In genomic region chr9:40991741-40992471, GRCh38 we compare ENCODE assay signal across 8 cellular contexts.
DNase-seq lines count a peak whose midpoint lies in the region; ATAC-seq and TF ChIP-seq lines count a peak whose summit lies in the region.
"Not testable (repeated sequence)": the region's sequence is repeated elsewhere in the genome, so short reads cannot be mapped to it uniquely, and the experiment has no call there.

No MANE protein-coding gene starts in this region.

- intact Hi-C loops in OCI-LY7 (cut with micrococcal nuclease; ENCODE audit: unreplicated experiment) = loop anchor here (10.0 kb wide), 1 partner anchor 93 kb away; no protein-coding TSS in a partner anchor

- peaks cover 19% of the 10 kb centered on the region for H3K4me1 ChIP-seq in OCI-LY7 (ENCODE audit: insufficient read depth, low read length, poor library complexity, severe bottlenecking)
- not testable (repeated sequence) for H3K4me1 ChIP-seq in esophagus (ENCODE audit: control insufficient read depth in 2 of 2, insufficient read depth in 2 of 2, low read length in 1 of 2)

- H3K27ac Mint-ChIP-seq in activated T-cell treated with anti-CD3 and anti-CD28 coated beads, Interleukin-2, amount 50 U/mL, for 72 hours; memory B cell: not testable (repeated sequence)

- not testable (repeated sequence) for H3K27me3 Mint-ChIP-seq in activated T-cell treated with anti-CD3 and anti-CD28 coated beads, Interleukin-2, amount 50 U/mL, for 72 hours (ENCODE audit: low read depth); memory B cell

- H3K36me3 Mint-ChIP-seq in activated T-cell treated with anti-CD3 and anti-CD28 coated beads, Interleukin-2, amount 50 U/mL, for 72 hours (ENCODE audit: insufficient read depth in 2 of 2) = peaks cover 6 to 15% of the 10 kb centered on the region in 2 donors
- peaks cover 17% of the 10 kb centered on the region for H3K36me3 Mint-ChIP-seq in memory B cell

- WGBS in esophagus, 2 donors = 13 to 15% methylated on average over 54 of the region's 54 CpGs

- POLR2A ChIA-PET in AG04450 (lab: Yijun Ruan, JAX) = interaction anchor here (0.7 to 1.7 kb wide), 2 partner anchors 73 to 83 kb away, joined by 3 to 5 read pairs; no protein-coding TSS in a partner anchor
- POLR2A ChIA-PET in OCI-LY7 (lab: Charles Lee) = interaction anchor here (1.3 kb wide), 1 partner anchor 234 kb away, joined by 5 read pairs; no protein-coding TSS in a partner anchor

- not testable (repeated sequence) for H4K20me1 ChIP-seq in OCI-LY7 (ENCODE audit: insufficient read depth, low read length)

- peaks cover 22% of the 10 kb centered on the region for H3K4me1 Mint-ChIP-seq in activated T-cell treated with anti-CD3 and anti-CD28 coated beads, Interleukin-2, amount 50 U/mL, for 72 hours (ENCODE audit: low read depth)
- peaks cover 17% of the 10 kb centered on the region for H3K4me1 Mint-ChIP-seq in memory B cell

- peak overlapping the region; percentile 84 for H2AFZ ChIP-seq in OCI-LY7 (ENCODE audit: low read length)

- H3K4me2 ChIP-seq in OCI-LY7 (ENCODE audit: low read length) = peak overlapping the region; percentile 75

- peak overlapping the region; percentile 96 for H3K4me3 ChIP-seq in AG04450 (ENCODE audit: low read depth, low read length)
- H3K4me3 ChIP-seq in OCI-LY7 (ENCODE audit: low read depth, low read length, poor library complexity, severe bottlenecking) = peak overlapping the region; percentile 78
- peak overlapping the region; percentile 56 to 66 for H3K4me3 ChIP-seq in esophagus (ENCODE audit: low read depth in 1 of 2, low read length in 2 of 2)

- not testable (repeated sequence) for H3K36me3 ChIP-seq in OCI-LY7 (ENCODE audit: insufficient read depth, low read length); esophagus (ENCODE audit: control insufficient read depth in 2 of 2, insufficient read depth in 2 of 2, low read length in 1 of 2)

- H3K79me2 ChIP-seq in OCI-LY7 (ENCODE audit: insufficient read depth, low read depth, low read length) = peaks cover 26% of the 10 kb centered on the region; the same call in 1 of the 2 replicates

- not testable (repeated sequence) for H3K4me3 Mint-ChIP-seq in activated T-cell treated with anti-CD3 and anti-CD28 coated beads, Interleukin-2, amount 50 U/mL, for 72 hours; memory B cell

- not testable (repeated sequence) for BruUV-seq in OCI-LY7 (replicated peaks; lab: Mats Ljungman, UMichigan)

- peak; percentile 97 for DNase-seq in AG04450 (ENCODE audit: low read depth, low spot score)
- DNase-seq in OCI-LY7 (ENCODE audit: low spot score) = peak; percentile 98
- peak; percentile 95 to 99 for DNase-seq in activated T-cell treated with anti-CD3 and anti-CD28 coated beads, Interleukin-2, amount 50 U/mL, for 72 hours
- peak; percentile 100 for DNase-seq in memory B cell (ENCODE audit: low spot score in 2 of 2)
- peak; percentile 98 for DNase-seq in stimulated activated CD4-positive, alpha-beta T cell treated with anti-CD3 and anti-CD28 coated beads, Interleukin-1b, Interleukin-23, amount 100 ng/mL, for 48 hours

- H3K9me3 ChIP-seq in AG04450 (ENCODE audit: control insufficient read depth, insufficient read depth, low read length); OCI-LY7 (ENCODE audit: low read length); esophagus (ENCODE audit: control insufficient read depth in 2 of 2, insufficient read depth in 1 of 2, low read depth in 1 of 2, low read length in 1 of 2): not testable (repeated sequence)

- H3K9me2 ChIP-seq in OCI-LY7 (ENCODE audit: insufficient read depth, low read length) = not testable (repeated sequence)

- CTCF ChIA-PET in AG04450 (lab: Charles Lee) = interaction anchor here (0.6 to 2.4 kb wide), 6 partner anchors 9 to 96 kb away, joined by 3 to 13 read pairs (median 4); no protein-coding TSS in a partner anchor
- CTCF ChIA-PET in OCI-LY7 (lab: Charles Lee; ENCODE audit: unreplicated experiment) = not testable (repeated sequence)

- peak; percentile 100 for ATAC-seq in GM18873 (IDR thresholded peaks at IDR 0.05; ENCODE audit: low FRiP score, unreplicated experiment)
- peak; percentile 100 for ATAC-seq in HG02943 (IDR thresholded peaks at IDR 0.05; ENCODE audit: low read depth, unreplicated experiment)
- peak; percentile 99 for ATAC-seq in activated T-cell treated with anti-CD3 and anti-CD28 coated beads, Interleukin-2, amount 50 U/mL, for 72 hours (replicated peaks in 1 of 2)
- peak; percentile 95 for ATAC-seq in memory B cell (ENCODE audit: low read depth)

- H3K27ac ChIP-seq in AG04450 (ENCODE audit: low read depth, low read length) = peak overlapping the region; percentile 93
- peak overlapping the region; percentile 88 for H3K27ac ChIP-seq in OCI-LY7 (ENCODE audit: low read depth, low read length, poor library complexity, severe bottlenecking)
- H3K27ac ChIP-seq in esophagus (ENCODE audit: low read depth in 2 of 2, low read length in 1 of 2) = peak overlapping the region; percentile 93 to 99

- not testable (repeated sequence) for H3K9me3 Mint-ChIP-seq in activated T-cell treated with anti-CD3 and anti-CD28 coated beads, Interleukin-2, amount 50 U/mL, for 72 hours; memory B cell

- peak; percentile 94 for TF ChIP-seq CTCF in AG04450 (IDR thresholded peaks at IDR 0.05; ENCODE audit: low read depth, low read length)
- peak; percentile 88 for TF ChIP-seq CTCF in OCI-LY7 (conservative IDR thresholded peaks at IDR 0.05; ENCODE audit: low read length)

- not testable (repeated sequence) for H3K27me3 ChIP-seq in AG04450 (ENCODE audit: control insufficient read depth, insufficient read depth, low read length); esophagus (ENCODE audit: control insufficient read depth in 1 of 2, insufficient read depth in 2 of 2, low read length in 2 of 2)

Comparison
In these comparisons a context has a peak if more than half of its experiments do, and no peak if none do; other contexts are left out.
1. Peak in every context shown above with its lines: DNase-seq, ATAC-seq, H3K4me3 ChIP-seq and H3K27ac ChIP-seq.